20 cellular contexts compared by ENCODE assay signal in genomic region chr2:205746408-205746785, GRCh38.
DNase-seq lines count a peak whose midpoint lies in the region; ATAC-seq and TF ChIP-seq lines count a peak whose summit lies in the region.
"Had no signal": no experiment of that assay in that cellular context is flagged by ENCODE, and none has a peak within 500 bp of the region (broad histone marks: within the 10 kb centered on the region; RNA-seq: fewer than 3 reads in every experiment).

No MANE protein-coding gene starts in this region.

- DNase-seq in PC-9 (peak; percentile 84 to 85), nephron progenitor cell (no peak), SK-N-DZ (ENCODE audit: low spot score) (no peak), left ventricle myocardium inferior (no peak)
- no peak for DNase-seq in activated T-cell treated with anti-CD3 and anti-CD28 coated beads, Interleukin-2, amount 50 U/mL, for 72 hours
- no peak for DNase-seq in CD8-positive, alpha-beta memory T cell
- DNase-seq: activated CD8-positive, alpha-beta T cell treated with anti-CD3 and anti-CD28 coated beads, Interleukin-2, amount 10 ng/mL, durations not matched to agents 7 days and 5 days; activated naive CD8-positive, alpha-beta T cell treated with anti-CD3 and anti-CD28 coated beads, Interleukin-2, amount 10 ng/mL, durations not matched to agents 7 days and 5 days; activated T-cell treated with anti-CD3 and anti-CD28 coated beads, Interleukin-2, amount 50 U/mL, for 48 hours; HCEC 1CT; NCI-H146; occipital lobe; stimulated activated CD4-positive, alpha-beta T cell treated with anti-CD3 and anti-CD28 coated beads, Interleukin-4, amount 100 ng/mL, for 4 hours; stimulated activated CD8-positive, alpha-beta memory T cell treated with anti-CD3 and anti-CD28 coated beads, Interleukin-4, amount 100 ng/mL, for 48 hours had no signal

- H3K36me3 Mint-ChIP-seq in nephron progenitor cell (ENCODE audit: low read depth) = peaks cover 85% of the 10 kb centered on the region
- no peaks in the 10 kb centered on the region for H3K36me3 Mint-ChIP-seq in activated T-cell treated with anti-CD3 and anti-CD28 coated beads, Interleukin-2, amount 50 U/mL, for 72 hours (ENCODE audit: insufficient read depth in 2 of 2)
- H3K36me3 Mint-ChIP-seq in CD8-positive, alpha-beta memory T cell = no peaks in the 10 kb centered on the region
- H3K36me3 Mint-ChIP-seq: activated naive CD8-positive, alpha-beta T cell treated with anti-CD3 and anti-CD28 coated beads, Interleukin-2, amount 10 ng/mL, durations not matched to agents 7 days and 5 days had no signal

- H3K36me3 ChIP-seq in PC-9 (ENCODE audit: low read depth) (no peaks in the 10 kb centered on the region), left ventricle myocardium inferior (peaks cover 9% of the 10 kb centered on the region)
- no peaks in the 10 kb centered on the region for H3K36me3 ChIP-seq in CD8-positive, alpha-beta memory T cell (ENCODE audit: insufficient read depth, low read length)

- ATAC-seq in esophagus mucosa = peak; percentile 92
- no peak for ATAC-seq in activated T-cell treated with anti-CD3 and anti-CD28 coated beads, Interleukin-2, amount 50 U/mL, for 72 hours (replicated peaks in 1 of 2)
- ATAC-seq: activated CD8-positive, alpha-beta T cell treated with anti-CD3 and anti-CD28 coated beads, Interleukin-2, amount 10 ng/mL, durations not matched to agents 7 days and 5 days had no signal

- H3K9me3 ChIP-seq in PC-9 (ENCODE audit: insufficient read depth, low read depth) (no peaks in the 10 kb centered on the region), left ventricle myocardium inferior (replicated peaks) (no peaks in the 10 kb centered on the region)
- no peaks in the 10 kb centered on the region for H3K9me3 ChIP-seq in CD8-positive, alpha-beta memory T cell (ENCODE audit: low read length)
- H3K9me3 ChIP-seq: BLaER1 had no signal

- H3F3A ChIP-seq in PC-9 (ENCODE audit: insufficient read depth, low read depth) = peaks cover 37% of the 10 kb centered on the region

- TF ChIP-seq CTCF in PC-9 (conservative IDR thresholded peaks at IDR 0.05) = no peak
- TF ChIP-seq CTCF in nephron progenitor cell (IDR thresholded peaks at IDR 0.05) = no peak
- TF ChIP-seq CTCF in left ventricle myocardium inferior (IDR thresholded peaks at IDR 0.05; ENCODE audit: borderline replicate concordance) = no peak

- peak overlapping the region; percentile 30; the same call in 1 of the 2 replicates for H3K4me3 ChIP-seq in PC-9
- no peak overlapping the region for H3K4me3 ChIP-seq in CD8-positive, alpha-beta memory T cell (ENCODE audit: low read length)
- H3K4me3 ChIP-seq in left ventricle myocardium inferior = no peak overlapping the region
- H3K4me3 ChIP-seq: BLaER1, hepatocyte, skin epidermis had no signal

- no peaks in the 10 kb centered on the region for H3K9me2 ChIP-seq in PC-9 (ENCODE audit: insufficient read depth)

- H3K4me1 ChIP-seq in PC-9 (replicated peaks; ENCODE audit: insufficient read depth) = peaks cover 69% of the 10 kb centered on the region
- H3K4me1 ChIP-seq in CD8-positive, alpha-beta memory T cell (ENCODE audit: insufficient read depth, low read length) = no peaks in the 10 kb centered on the region
- H3K4me1 ChIP-seq in left ventricle myocardium inferior = no peaks in the 10 kb centered on the region
- H3K4me1 ChIP-seq: BLaER1 had no signal

- CTCF ChIA-PET in PC-9 (lab: Charles Lee) = no interaction called here
- CTCF ChIA-PET in CD8-positive, alpha-beta memory T cell (lab: Charles Lee) = no interaction called here

- intact Hi-C loops in PC-9 (cut with micrococcal nuclease; ENCODE audit: unreplicated experiment) = loop anchor here (2.0 kb wide), 1 partner anchor 40 kb away; no protein-coding TSS in a partner anchor
- intact Hi-C loops in left ventricle myocardium inferior (cut with micrococcal nuclease) = no loop called here

- no peak overlapping the region for H2AFZ ChIP-seq in PC-9
- H2AFZ ChIP-seq: hepatocyte had no signal

- no peak overlapping the region for H3K4me3 Mint-ChIP-seq in nephron progenitor cell
- H3K4me3 Mint-ChIP-seq in activated T-cell treated with anti-CD3 and anti-CD28 coated beads, Interleukin-2, amount 50 U/mL, for 72 hours = no peak overlapping the region
- H3K4me3 Mint-ChIP-seq in CD8-positive, alpha-beta memory T cell = no peak overlapping the region
- H3K4me3 Mint-ChIP-seq: activated CD8-positive, alpha-beta T cell treated with anti-CD3 and anti-CD28 coated beads, Interleukin-2, amount 10 ng/mL, durations not matched to agents 7 days and 5 days; activated naive CD8-positive, alpha-beta T cell treated with anti-CD3 and anti-CD28 coated beads, Interleukin-2, amount 10 ng/mL, durations not matched to agents 7 days and 5 days; brain; T-helper 1 cell treated with Interleukin-12 subunit alpha and Interleukin-12 subunit beta and Interleukin-4 antibody, amounts not matched to agents 30 μg/mL and 1 μg/mL, for 36 hours had no signal

- peak overlapping the region; percentile 61 for H3K4me2 ChIP-seq in PC-9
- H3K4me2 ChIP-seq: BLaER1, hepatocyte had no signal

- H3K79me2 ChIP-seq in PC-9 (ENCODE audit: low read depth) = peaks cover 14% of the 10 kb centered on the region
- H3K79me2 ChIP-seq: hepatocyte had no signal

- no peaks in the 10 kb centered on the region for H4K20me1 ChIP-seq in PC-9 (ENCODE audit: insufficient read depth)
- H4K20me1 ChIP-seq: BLaER1 had no signal

- POLR2A ChIA-PET in PC-9 (lab: Charles Lee; ENCODE audit: unreplicated experiment) = interaction anchor here (0.6 to 1.0 kb wide), 4 partner anchors 8 to 1054 kb away, joined by 3 to 10 read pairs (median 4); no protein-coding TSS in a partner anchor
- POLR2A ChIA-PET in CD8-positive, alpha-beta memory T cell (lab: Charles Lee) = no interaction called here

- no peaks in the 10 kb centered on the region for H3K9me3 Mint-ChIP-seq in nephron progenitor cell
- no peaks in the 10 kb centered on the region for H3K9me3 Mint-ChIP-seq in activated T-cell treated with anti-CD3 and anti-CD28 coated beads, Interleukin-2, amount 50 U/mL, for 72 hours
- H3K9me3 Mint-ChIP-seq in CD8-positive, alpha-beta memory T cell = no peaks in the 10 kb centered on the region
- H3K9me3 Mint-ChIP-seq: activated naive CD8-positive, alpha-beta T cell treated with anti-CD3 and anti-CD28 coated beads, Interleukin-2, amount 10 ng/mL, durations not matched to agents 7 days and 5 days; brain; T-helper 1 cell treated with Interleukin-12 subunit alpha and Interleukin-12 subunit beta and Interleukin-4 antibody, amounts not matched to agents 30 μg/mL and 1 μg/mL, for 36 hours had no signal

- no peaks in the 10 kb centered on the region for H3K27me3 ChIP-seq in PC-9 (ENCODE audit: insufficient read depth, low read depth)
- no peaks in the 10 kb centered on the region for H3K27me3 ChIP-seq in CD8-positive, alpha-beta memory T cell (ENCODE audit: insufficient read depth, low read length, poor library complexity, severe bottlenecking)
- no peaks in the 10 kb centered on the region for H3K27me3 ChIP-seq in left ventricle myocardium inferior (ENCODE audit: low read depth)
- H3K27me3 ChIP-seq: BLaER1, hepatocyte had no signal

- peaks cover 11% of the 10 kb centered on the region for H3K27me3 Mint-ChIP-seq in nephron progenitor cell (ENCODE audit: low read depth, poor library complexity)
- H3K27me3 Mint-ChIP-seq in activated T-cell treated with anti-CD3 and anti-CD28 coated beads, Interleukin-2, amount 50 U/mL, for 72 hours (ENCODE audit: low read depth) = peaks cover 24% of the 10 kb centered on the region
- peaks cover 4 to 23% of the 10 kb centered on the region in 2 donors for H3K27me3 Mint-ChIP-seq in CD8-positive, alpha-beta memory T cell
- H3K27me3 Mint-ChIP-seq: activated naive CD8-positive, alpha-beta T cell treated with anti-CD3 and anti-CD28 coated beads, Interleukin-2, amount 10 ng/mL, durations not matched to agents 7 days and 5 days had no signal

- BruUV-seq in PC-9 (replicated peaks; lab: Mats Ljungman, UMichigan) = no TSS peak

- H3K4me1 Mint-ChIP-seq in nephron progenitor cell = peaks cover 66% of the 10 kb centered on the region
- H3K4me1 Mint-ChIP-seq in activated T-cell treated with anti-CD3 and anti-CD28 coated beads, Interleukin-2, amount 50 U/mL, for 72 hours (ENCODE audit: low read depth) = peaks cover 8% of the 10 kb centered on the region
- no peaks in the 10 kb centered on the region for H3K4me1 Mint-ChIP-seq in CD8-positive, alpha-beta memory T cell
- H3K4me1 Mint-ChIP-seq: activated naive CD8-positive, alpha-beta T cell treated with anti-CD3 and anti-CD28 coated beads, Interleukin-2, amount 10 ng/mL, durations not matched to agents 7 days and 5 days had no signal

- H3K27ac ChIP-seq in PC-9 (peak overlapping the region; percentile 95), left ventricle myocardium inferior (replicated peaks) (no peak overlapping the region)
- H3K27ac ChIP-seq in CD8-positive, alpha-beta memory T cell (ENCODE audit: low read depth, low read length) = no peak overlapping the region
- H3K27ac ChIP-seq: BLaER1, hepatocyte had no signal

- peak overlapping the region; percentile 71 for H3K27ac Mint-ChIP-seq in nephron progenitor cell
- H3K27ac Mint-ChIP-seq in activated T-cell treated with anti-CD3 and anti-CD28 coated beads, Interleukin-2, amount 50 U/mL, for 72 hours = no peak overlapping the region
- H3K27ac Mint-ChIP-seq in CD8-positive, alpha-beta memory T cell = no peak overlapping the region
- H3K27ac Mint-ChIP-seq: activated CD8-positive, alpha-beta T cell treated with anti-CD3 and anti-CD28 coated beads, Interleukin-2, amount 10 ng/mL, durations not matched to agents 7 days and 5 days; activated naive CD8-positive, alpha-beta T cell treated with anti-CD3 and anti-CD28 coated beads, Interleukin-2, amount 10 ng/mL, durations not matched to agents 7 days and 5 days; T-helper 1 cell treated with Interleukin-12 subunit alpha and Interleukin-12 subunit beta and Interleukin-4 antibody, amounts not matched to agents 30 μg/mL and 1 μg/mL, for 36 hours had no signal

Comparison
In these comparisons a context has a peak if more than half of its experiments do, and no peak if none do; other contexts are left out.
1. DNase-seq: peak in PC-9 (2 of 2); none in nephron progenitor cell (single experiment), SK-N-DZ (single experiment), activated T-cell treated with anti-CD3 and anti-CD28 coated beads, Interleukin-2, amount 50 U/mL, for 72 hours (0 of 2), CD8-positive, alpha-beta memory T cell (0 of 5) and left ventricle myocardium inferior (single experiment).